In genomic region chr1:175981128-175981527, GRCh38 we compare ENCODE assay signal across 19 cellular contexts.
DNase-seq lines count a peak whose midpoint lies in the region; ATAC-seq, FAIRE-seq and TF ChIP-seq lines count a peak whose summit lies in the region.
"Had no signal": no experiment of that assay in that cellular context is flagged by ENCODE, and none has a peak within 500 bp of the region (broad histone marks: within the 10 kb centered on the region; RNA-seq: fewer than 3 reads in every experiment).

No MANE protein-coding gene starts in this region.

- ATAC-seq in HepG2 (no peak), right lobe of liver (no peak), K562 (no peak), HG02763 (IDR thresholded peaks at IDR 0.05; ENCODE audit: unreplicated experiment) (no peak)
- ATAC-seq: CD8-positive, alpha-beta T cell; GM23338; HCT116 had no signal

- POLR2A ChIA-PET in HepG2 (lab: Yijun Ruan, JAX), result no interaction called here
- POLR2A ChIA-PET in K562 (lab: Yijun Ruan, JAX), result no interaction called here

- H3K4me3 Mint-ChIP-seq in endothelial cell (ENCODE audit: unreplicated experiment), result peak overlapping the region; percentile 19
- H3K4me3 Mint-ChIP-seq: CD4-positive, CD25-positive, alpha-beta regulatory T cell; CD8-positive, alpha-beta T cell; GM23338; H9 had no signal

- CTCF ChIA-PET in HepG2 (lab: Yijun Ruan, JAX; ENCODE audit: low intra/inter-chr PET ratio, low total read pairs) (no interaction called here), K562 (lab: Yijun Ruan, JAX; ENCODE audit: low intra/inter-chr PET ratio) (no interaction called here)

- TF ChIP-seq RAD21 in HepG2 (CRISPR knock-in tag; IDR thresholded peaks at IDR 0.05) (no peak), K562 (CRISPR knock-in tag; conservative IDR thresholded peaks at IDR 0.05 in 1 of 2, IDR thresholded peaks at IDR 0.05 in 1 of 2) (no peak)

- in situ Hi-C loops in HepG2 (cut with HindIII; ENCODE audit: extremely low pct_ligation_motif_present, low pct_unique_long_range_greater_than_20kb), result no loop called here
- in situ Hi-C loops in K562 (cut with MboI), result no loop called here

- BruUV-seq in HepG2 (replicated peaks; lab: Mats Ljungman, UMichigan) (no TSS peak), K562 (replicated peaks; lab: Mats Ljungman, UMichigan) (no TSS peak)

- H3K27ac Mint-ChIP-seq in endothelial cell (ENCODE audit: unreplicated experiment), result no peak overlapping the region
- H3K27ac Mint-ChIP-seq: CD4-positive, CD25-positive, alpha-beta regulatory T cell; CD8-positive, alpha-beta T cell; GM23338; H9 had no signal

- H3K4me2 ChIP-seq in HepG2 (ENCODE audit: low read depth, low read length) (no peak overlapping the region), K562 (ENCODE audit: insufficient read depth, low read length) (no peak overlapping the region)
- H3K4me2 ChIP-seq: GM23338 had no signal

- H3K27me3 ChIP-seq in HepG2 (ENCODE audit: control insufficient read depth in 1 of 2, insufficient read depth in 2 of 2, low read length in 2 of 2) (no peaks in the 10 kb centered on the region), right lobe of liver (no peaks in the 10 kb centered on the region), K562 (ENCODE audit: control insufficient read depth in 2 of 2, insufficient read depth in 2 of 2, low read length in 2 of 2) (no peaks in the 10 kb centered on the region)

- H3K9me3 ChIP-seq in HepG2 (ENCODE audit: low read length) (peaks cover 18% of the 10 kb centered on the region), right lobe of liver (no peaks in the 10 kb centered on the region), K562 (replicated peaks; ENCODE audit: control insufficient read depth, insufficient read depth, low read depth, low read length) (0 out of 2 replicates have a peak, but pooled peaks cover 9% of the 10 kb centered on the region)

- H3K36me3 Mint-ChIP-seq in endothelial cell (ENCODE audit: low read depth, unreplicated experiment), result peaks cover 46% of the 10 kb centered on the region

- peaks cover 11% of the 10 kb centered on the region for H3K4me1 Mint-ChIP-seq in endothelial cell (ENCODE audit: unreplicated experiment)
- H3K4me1 Mint-ChIP-seq: GM23338, H9 had no signal

- FAIRE-seq in HepG2 (lab: Jason Lieb, UNC) (no peak), K562 (lab: Jason Lieb, UNC) (no peak)
- FAIRE-seq: G401.6, GM12891, GM18507 had no signal

- intact Hi-C loops in HepG2 (cut with micrococcal nuclease; ENCODE audit: unreplicated experiment), result no loop called here
- intact Hi-C loops in right lobe of liver (cut with DNase I), result no loop called here
- intact Hi-C loops in K562 (cut with micrococcal nuclease), result no loop called here

- TF ChIP-seq CTCF in HepG2 (CRISPR knock-in tag; IDR thresholded peaks at IDR 0.05), result no peak
- TF ChIP-seq CTCF in right lobe of liver (IDR thresholded peaks at IDR 0.05), result no peak
- no peak for TF ChIP-seq CTCF in K562 (IDR thresholded peaks at IDR 0.05 in 2 of 3, conservative IDR thresholded peaks at IDR 0.05 in 1 of 3; ENCODE audit: insufficient read depth in 2 of 3, low read depth in 1 of 3, low read length in 3 of 3)
- TF ChIP-seq CTCF in endothelial cell (IDR thresholded peaks at IDR 0.05; ENCODE audit: unreplicated experiment), result no peak
- no peak for TF ChIP-seq CTCF in GM10266 (IDR thresholded peaks at IDR 0.05; ENCODE audit: control insufficient read depth, insufficient read depth, low read depth, missing control alignments)

- H3K9me3 Mint-ChIP-seq in endothelial cell (ENCODE audit: unreplicated experiment), result peaks cover 13% of the 10 kb centered on the region

- TF ChIP-seq EP300 in HepG2 (IDR thresholded peaks at IDR 0.05; ENCODE audit: low read depth in 2 of 2, low read length in 2 of 2) (no peak), HepG2 (CRISPR knock-in tag; IDR thresholded peaks at IDR 0.05; ENCODE audit: borderline replicate concordance) (no peak), K562 (IDR thresholded peaks at IDR 0.05; ENCODE audit: low read length) (no peak)

- peaks cover 1% of the 10 kb centered on the region for H3K27me3 Mint-ChIP-seq in endothelial cell (ENCODE audit: unreplicated experiment)
- H3K27me3 Mint-ChIP-seq: CD4-positive, CD25-positive, alpha-beta regulatory T cell had no signal

- no peak for TF ChIP-seq POLR2A in HepG2 (IDR thresholded peaks at IDR 0.05; ENCODE audit: insufficient read depth in 1 of 2, low read depth in 2 of 2, low read length in 2 of 2)
- TF ChIP-seq POLR2A in right lobe of liver (IDR thresholded peaks at IDR 0.05), result no peak
- TF ChIP-seq POLR2A in K562 (conservative IDR thresholded peaks at IDR 0.05), result no peak

- no peaks in the 10 kb centered on the region for H3K9me1 ChIP-seq in K562 (ENCODE audit: control insufficient read depth, insufficient read depth, low read length)

- no peak overlapping the region for H3K27ac ChIP-seq in HepG2 (ENCODE audit: extremely low read length, insufficient read depth, low read length)
- no peak overlapping the region for H3K27ac ChIP-seq in right lobe of liver
- no peak overlapping the region for H3K27ac ChIP-seq in K562 (ENCODE audit: extremely low read depth, low read depth, low read length)
- H3K27ac ChIP-seq: C4-2B had no signal

- DNase-seq in HepG2 (ENCODE audit: low spot score), result no peak
- DNase-seq in right lobe of liver, result no peak
- no peak for DNase-seq in K562 (ENCODE audit: extremely low read depth in 1 of 4, low spot score in 3 of 4)
- no peak for DNase-seq in endothelial cell (ENCODE audit: low spot score)
- no peak for DNase-seq in kidney glomerular epithelial cell (lab: John Stamatoyannopoulos, UW)
- no peak for DNase-seq in GM10266 (ENCODE audit: extremely low spot score)
- DNase-seq: Caco-2; CD4-positive, CD25-positive, alpha-beta regulatory T cell; CD8-positive, alpha-beta T cell; DMS153; DND-41; H9 had no signal

- H3K4me1 ChIP-seq in HepG2 (ENCODE audit: insufficient read depth, low read length) (peaks cover 10% of the 10 kb centered on the region), right lobe of liver (peaks cover 0 to 12% (median 0%) of the 10 kb centered on the region in 4 donors), K562 (replicated peaks in 1 of 2; ENCODE audit: control insufficient read depth in 2 of 2, insufficient read depth in 2 of 2, low read length in 2 of 2) (no peaks in the 10 kb centered on the region)

- H4K20me1 ChIP-seq in HepG2 (ENCODE audit: insufficient read depth, low read length) (no peaks in the 10 kb centered on the region), K562 (replicated peaks; ENCODE audit: control insufficient read depth, insufficient read depth, low read length) (no peaks in the 10 kb centered on the region)

- H3K79me2 ChIP-seq in HepG2 (ENCODE audit: insufficient read depth, low read length), result no peaks in the 10 kb centered on the region
- no peaks in the 10 kb centered on the region for H3K79me2 ChIP-seq in K562 (ENCODE audit: control insufficient read depth, insufficient read depth, low read length)

- H3K36me3 ChIP-seq in HepG2 (replicated peaks in 1 of 2; ENCODE audit: control insufficient read depth in 1 of 2, insufficient read depth in 2 of 2, low read length in 2 of 2) (peaks cover 7 to 28% of the 10 kb centered on the region in 2 experiments; a peak in 4 of 5 replicates), right lobe of liver (peaks cover 0 to 2% (median 0%) of the 10 kb centered on the region in 4 donors), K562 (ENCODE audit: control insufficient read depth, insufficient read depth, low read length) (peaks cover 36% of the 10 kb centered on the region; the same call in 2 of the 3 replicates)

- H3K4me3 ChIP-seq in HepG2 (replicated peaks in 1 of 3; ENCODE audit: insufficient read depth in 1 of 3, low read depth in 2 of 3, low read length in 3 of 3), result no peak overlapping the region
- H3K4me3 ChIP-seq in right lobe of liver, result no peak overlapping the region
- H3K4me3 ChIP-seq in K562, result no peak overlapping the region
- H3K4me3 ChIP-seq: GM23338 had no signal

- H3K9ac ChIP-seq in HepG2 (ENCODE audit: insufficient read depth, low read depth, low read length), result no peak overlapping the region
- H3K9ac ChIP-seq in K562 (ENCODE audit: insufficient read depth in 1 of 2, low read depth in 2 of 2, low read length in 2 of 2), result no peak overlapping the region

- H2AFZ ChIP-seq in HepG2 (ENCODE audit: low read length) (no peak overlapping the region), K562 (ENCODE audit: low read depth, low read length) (no peak overlapping the region)
- H2AFZ ChIP-seq: GM23338 had no signal

TF ChIP-seq in HepG2, 621 proteins besides CTCF, POLR2A, EP300 and RAD21:
- TF ChIP-seq ZNF18 (CRISPR knock-in tag; IDR thresholded peaks at IDR 0.05; ENCODE audit: insufficient replicate concordance) (no peak), ZNF317 (CRISPR knock-in tag; IDR thresholded peaks at IDR 0.05) (peak; percentile 97)

TF ChIP-seq in K562, 482 proteins besides CTCF, POLR2A, EP300 and RAD21:
- TF ChIP-seq CBX3 (IDR thresholded peaks at IDR 0.05; ENCODE audit: borderline replicate concordance in 1 of 2, low read length in 2 of 2) (peak in 1 of 2 experiments; percentile 79; a peak in 2 of 3 replicates), ZEB2 (IDR thresholded peaks at IDR 0.05) (no peak), CBX5 (IDR thresholded peaks at IDR 0.05; ENCODE audit: borderline replicate concordance, low read depth) (peak; percentile 64; the same call in 1 of the 2 replicates), ZNF280A (IDR thresholded peaks at IDR 0.05; ENCODE audit: low read depth, partially characterized antibody) (peak; percentile 16)

Comparison
In these comparisons a context has a peak if more than half of its experiments do, and no peak if none do; other contexts are left out.
1. Of the 241 proteins assayed by ChIP-seq in both HepG2 and K562: peak only in HepG2: none; only in K562: CBX5; in both: none; in neither: 240.